In the genomic region with DNA sequence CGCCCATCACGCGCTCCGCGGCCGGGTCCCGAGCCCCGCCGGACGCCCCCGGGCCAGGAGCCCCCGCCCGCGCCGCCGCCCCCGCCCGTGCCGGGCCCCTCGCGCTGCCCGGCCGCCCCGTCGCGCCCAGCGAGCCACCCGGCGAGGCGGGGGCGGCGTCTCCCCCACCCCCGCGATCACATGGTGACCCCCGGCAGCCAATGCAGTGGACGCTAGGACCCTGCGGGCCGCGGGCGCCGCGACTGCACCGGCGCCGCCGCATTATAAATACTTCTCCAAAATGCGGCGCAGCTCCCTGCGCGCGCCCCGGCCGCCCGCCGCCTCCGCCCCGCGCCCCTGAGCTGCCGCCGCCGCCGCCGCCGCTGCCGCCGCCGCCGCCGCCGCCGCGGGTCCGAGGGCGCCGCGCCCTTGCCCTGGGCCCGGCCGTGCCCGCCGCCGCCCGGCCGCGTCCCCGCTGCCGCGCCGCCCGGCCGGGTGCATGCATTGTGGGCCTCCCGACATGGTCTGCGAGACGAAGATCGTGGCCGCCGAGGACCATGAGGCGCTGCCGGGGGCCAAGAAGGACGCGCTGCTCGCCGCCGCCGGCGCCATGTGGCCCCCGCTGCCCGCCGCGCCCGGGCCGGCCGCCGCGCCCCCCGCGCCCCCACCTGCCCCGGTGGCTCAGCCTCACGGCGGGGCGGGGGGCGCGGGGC, we compare ENCODE assay signal across 8 cellular contexts. TPM values are rescaled to one million over a fixed set of nuclear protein-coding genes. Genes with fewer than 3 reads are reported as not detected.
A peak's percentile ranks its signal among the peaks of the same experiment; 100 is the strongest.
DNase-seq lines count a peak whose midpoint lies in the region; ATAC-seq and TF ChIP-seq lines count a peak whose summit lies in the region.

Gene NAT8L, plus strand, starts transcription at position 294 of the 692 bp plus-strand sequence. Its CDS starts 185 bp downstream, at position 479.

- H2BK120ac ChIP-seq in IMR-90 (ENCODE audit: low read depth, low read length) = no peak within 1 kb of the TSS

- H3K9me2 ChIP-seq in SU-DHL-6 (replicated peaks; ENCODE audit: insufficient read depth, low read length) = no peaks in the 10 kb centered on the region

- POLR2A ChIA-PET in IMR-90 (lab: Charles Lee; ENCODE audit: unreplicated experiment) = no interaction called here

- TF ChIP-seq POLR2A in IMR-90 (IDR thresholded peaks at IDR 0.05; ENCODE audit: low read depth, low read length) = no peak
- TF ChIP-seq POLR2A in GM18505 (IDR thresholded peaks at IDR 0.05; ENCODE audit: borderline replicate concordance, extremely low read depth, insufficient read depth, insufficient read length) = no peak

- in situ Hi-C loops in IMR-90 (cut with MboI; ENCODE audit: low sequenced_read_pairs) = no loop called here

- BruUV-seq in IMR-90 (replicated peaks; lab: Mats Ljungman, UMichigan) = no TSS peak

- TF ChIP-seq RAD21 in IMR-90 (IDR thresholded peaks at IDR 0.05; ENCODE audit: low read length) = no peak

- no peak within 1 kb of the TSS for H3K18ac ChIP-seq in IMR-90 (ENCODE audit: low read depth, low read length)

- H2AK9ac ChIP-seq in IMR-90 (replicated peaks; ENCODE audit: low read depth, low read length, poor library complexity) = no peak within 1 kb of the TSS

- H3K27me3 ChIP-seq in IMR-90 (ENCODE audit: control insufficient read depth, insufficient read depth, low read length) (peaks cover 51% of the 10 kb centered on the region), SU-DHL-6 (ENCODE audit: low read length) (no peaks in the 10 kb centered on the region), fibroblast of lung (ENCODE audit: control insufficient read depth, insufficient read depth, low read length) (peaks cover 22% of the 10 kb centered on the region), neural progenitor cell (peaks cover 78% of the 10 kb centered on the region)

- TF ChIP-seq CTCF in CD14-positive monocyte (IDR thresholded peaks at IDR 0.05) (no peak), IMR-90 (conservative IDR thresholded peaks at IDR 0.05; ENCODE audit: low read depth, low read length) (no peak), SU-DHL-6 (IDR thresholded peaks at IDR 0.05; ENCODE audit: insufficient read depth, low read length, poor library complexity, severe bottlenecking) (no peak), fibroblast of lung (conservative IDR thresholded peaks at IDR 0.05 in 1 of 2, IDR thresholded peaks at IDR 0.05 in 1 of 2; ENCODE audit: low read depth in 1 of 2, low read length in 2 of 2) (no peak), neural progenitor cell (IDR thresholded peaks at IDR 0.05) (no peak)

- H3F3A ChIP-seq in SU-DHL-6 (ENCODE audit: insufficient read depth) (no peaks in the 10 kb centered on the region), neural progenitor cell (ENCODE audit: low read depth) (peaks cover 16% of the 10 kb centered on the region)

- no peaks in the 10 kb centered on the region for H3K9me1 ChIP-seq in IMR-90 (ENCODE audit: insufficient read depth, low read length)

- CTCF ChIA-PET in IMR-90 (lab: Yijun Ruan, JAX) = interaction anchor here (0.7 kb wide), 1 partner anchor 155 kb away, joined by 4 read pairs; no protein-coding TSS in a partner anchor

- no peak within 1 kb of the TSS for H4K8ac ChIP-seq in IMR-90 (ENCODE audit: low read depth in 2 of 2, low read length in 2 of 2)

- DNase-seq in CD14-positive monocyte (ENCODE audit: low spot score) (peak; percentile 30), IMR-90 (no peak), fibroblast of lung (ENCODE audit: low read depth in 2 of 2) (no peak), neural progenitor cell (ENCODE audit: low spot score) (peak; percentile 86), SHP77 treated with DMSO at 0.1 percent for 48 hours (lab: John Stamatoyannopoulos, UW) (no peak)

- no peak within 1 kb of the TSS for H3K27ac Mint-ChIP-seq in CD14-positive monocyte
- H3K27ac Mint-ChIP-seq in neural progenitor cell = no peak within 1 kb of the TSS

- H3K23ac ChIP-seq in IMR-90 (ENCODE audit: low read depth, low read length) = no peak within 1 kb of the TSS

- H3K9ac ChIP-seq in IMR-90 (ENCODE audit: low read depth, low read length) = no peak within 1 kb of the TSS
- H3K9ac ChIP-seq in SU-DHL-6 (ENCODE audit: low read length) = peak within 1 kb of the TSS; percentile 37; the same call in 1 of the 2 replicates
- no peak within 1 kb of the TSS for H3K9ac ChIP-seq in fibroblast of lung (ENCODE audit: insufficient read depth, low read length)
- H3K9ac ChIP-seq in neural progenitor cell = no peak within 1 kb of the TSS

- H3K4me3 ChIP-seq in IMR-90 (ENCODE audit: insufficient read depth, low read depth, low read length) (peak within 1 kb of the TSS; percentile 47), SU-DHL-6 (ENCODE audit: insufficient read depth, low read length, poor library complexity, severe bottlenecking) (peak within 1 kb of the TSS; percentile 49), fibroblast of lung (replicated peaks in 1 of 4; ENCODE audit: control extremely low read depth in 1 of 4, insufficient read depth in 1 of 4, low read depth in 3 of 4, low read length in 4 of 4) (peak within 1 kb of the TSS in 1 of 4 experiments; percentile 17), neural progenitor cell (peak within 1 kb of the TSS; percentile 69)

- H3K9me3 Mint-ChIP-seq in CD14-positive monocyte = peaks cover 0 to 9% (median 2%) of the 10 kb centered on the region in 7 donors
- H3K9me3 Mint-ChIP-seq in neural progenitor cell = no peaks in the 10 kb centered on the region

- H2AK5ac ChIP-seq in IMR-90 (ENCODE audit: low read depth, low read length) = no peak within 1 kb of the TSS

- no peaks in the 10 kb centered on the region for H4K20me1 ChIP-seq in IMR-90 (ENCODE audit: insufficient read depth, low read length)
- no peaks in the 10 kb centered on the region for H4K20me1 ChIP-seq in SU-DHL-6 (ENCODE audit: low read depth, low read length)
- H4K20me1 ChIP-seq in fibroblast of lung (ENCODE audit: control insufficient read depth, extremely low read depth, insufficient read depth, low read length) = no peaks in the 10 kb centered on the region
- peaks cover 26% of the 10 kb centered on the region for H4K20me1 ChIP-seq in neural progenitor cell (ENCODE audit: low read depth)

- H3K36me3 ChIP-seq in IMR-90 (ENCODE audit: control insufficient read depth, insufficient read depth, low read length) (no peaks in the 10 kb centered on the region), SU-DHL-6 (ENCODE audit: low read length) (no peaks in the 10 kb centered on the region), fibroblast of lung (ENCODE audit: control insufficient read depth, insufficient read depth, low read length) (no peaks in the 10 kb centered on the region), neural progenitor cell (no peaks in the 10 kb centered on the region)

- no peaks in the 10 kb centered on the region for H3K36me3 Mint-ChIP-seq in CD14-positive monocyte
- H3K36me3 Mint-ChIP-seq in neural progenitor cell = no peaks in the 10 kb centered on the region

- H2AFZ ChIP-seq in IMR-90 (replicated peaks; ENCODE audit: low read length, poor library complexity) = peak within 1 kb of the TSS; percentile 72
- no peak within 1 kb of the TSS for H2AFZ ChIP-seq in SU-DHL-6 (ENCODE audit: low read depth, low read length, severe bottlenecking)
- H2AFZ ChIP-seq in fibroblast of lung (ENCODE audit: low read length) = no peak within 1 kb of the TSS
- peak within 1 kb of the TSS; percentile 85 for H2AFZ ChIP-seq in neural progenitor cell (replicated peaks)

- H3K9me3 ChIP-seq in IMR-90 (ENCODE audit: control insufficient read depth, insufficient read depth, low read length) (no peaks in the 10 kb centered on the region; the same call in 1 of the 2 replicates), SU-DHL-6 (ENCODE audit: insufficient read depth, low read length) (no peaks in the 10 kb centered on the region), fibroblast of lung (ENCODE audit: control insufficient read depth, insufficient read depth, low read depth, low read length) (no peaks in the 10 kb centered on the region), neural progenitor cell (ENCODE audit: low read depth) (no peaks in the 10 kb centered on the region)

- peak within 1 kb of the TSS; percentile 54 to 62 for H3K4me3 Mint-ChIP-seq in CD14-positive monocyte
- H3K4me3 Mint-ChIP-seq in neural progenitor cell = peak within 1 kb of the TSS; percentile 90

- no peaks in the 10 kb centered on the region for H3K79me1 ChIP-seq in IMR-90 (ENCODE audit: low read depth in 1 of 2, low read length in 2 of 2)

- no peak within 1 kb of the TSS for H4K5ac ChIP-seq in IMR-90 (ENCODE audit: low read depth, low read length)

- no peak within 1 kb of the TSS for H4K91ac ChIP-seq in IMR-90 (ENCODE audit: insufficient read depth, low read depth, low read length)

- H3K27me3 Mint-ChIP-seq in CD14-positive monocyte (ENCODE audit: low read depth in 3 of 3) (peaks cover 39 to 72% (median 50%) of the 10 kb centered on the region in 3 donors), neural progenitor cell (ENCODE audit: insufficient read depth, low read depth) (peaks cover 20% of the 10 kb centered on the region)

- 1% methylated on average over 22 of the region's 122 CpGs; no CpG with 5 or more reads in 1 of the 2 experiments for WGBS in IMR-90 (ENCODE audit: extremely low coverage in 2 of 2, insufficient read length in 1 of 2), 2 experiments

- H3K4me1 ChIP-seq in IMR-90 (ENCODE audit: control insufficient read depth, insufficient read depth, low read length) (peaks cover 1% of the 10 kb centered on the region; the same call in 1 of the 2 replicates), fibroblast of lung (ENCODE audit: control insufficient read depth, extremely low read depth, insufficient read depth, low read length) (no peaks in the 10 kb centered on the region), neural progenitor cell (peaks cover 13% of the 10 kb centered on the region)

- no peak within 1 kb of the TSS for H3K27ac ChIP-seq in IMR-90 (ENCODE audit: insufficient read depth, low read length)
- H3K27ac ChIP-seq in SU-DHL-6 (ENCODE audit: low read depth, low read length) = no peak within 1 kb of the TSS
- no peak within 1 kb of the TSS for H3K27ac ChIP-seq in fibroblast of lung (ENCODE audit: insufficient read depth, low read length)
- H3K27ac ChIP-seq in neural progenitor cell = no peak within 1 kb of the TSS

- H3K14ac ChIP-seq in IMR-90 (replicated peaks; ENCODE audit: low read depth, low read length) = no peak within 1 kb of the TSS

- intact Hi-C loops in CD14-positive monocyte (cut with micrococcal nuclease) (no loop called here), IMR-90 (cut with micrococcal nuclease) (no loop called here)

- H3K79me2 ChIP-seq in SU-DHL-6 (ENCODE audit: insufficient read depth, low read length) (no peaks in the 10 kb centered on the region), fibroblast of lung (ENCODE audit: control insufficient read depth, insufficient read depth, low read length) (no peaks in the 10 kb centered on the region), neural progenitor cell (ENCODE audit: low read depth) (no peaks in the 10 kb centered on the region)

- dilution Hi-C loops in IMR-90 (cut with HindIII; ENCODE audit: low sequenced_read_pairs, unreplicated experiment) = no loop called here

- H2BK15ac ChIP-seq in IMR-90 (ENCODE audit: low read depth, low read length) = no peak within 1 kb of the TSS

- H3K4ac ChIP-seq in IMR-90 (ENCODE audit: low read depth, low read length) = no peak within 1 kb of the TSS

- H3K4me1 Mint-ChIP-seq in CD14-positive monocyte = peaks cover 2% of the 10 kb centered on the region
- H3K4me1 Mint-ChIP-seq in neural progenitor cell = peaks cover 9% of the 10 kb centered on the region

- no peak within 1 kb of the TSS for H2BK20ac ChIP-seq in IMR-90 (ENCODE audit: low read depth, low read length)

- ATAC-seq in IMR-90 (ENCODE audit: low read depth) (peak; percentile 73), HG03439 (IDR thresholded peaks at IDR 0.05; ENCODE audit: unreplicated experiment) (no peak), GM18505 (IDR thresholded peaks at IDR 0.05; ENCODE audit: unreplicated experiment) (no peak)

- no peak within 1 kb of the TSS for H3K56ac ChIP-seq in IMR-90 (ENCODE audit: extremely low read depth, insufficient read depth, low read length)

- H3K4me2 ChIP-seq in IMR-90 (ENCODE audit: low read depth, low read length) = peak within 1 kb of the TSS; percentile 64
- H3K4me2 ChIP-seq in SU-DHL-6 (ENCODE audit: low read depth, low read length, poor library complexity, severe bottlenecking) = peak within 1 kb of the TSS; percentile 44
- H3K4me2 ChIP-seq in fibroblast of lung (ENCODE audit: extremely low read depth, insufficient read depth, low read length) = peak within 1 kb of the TSS; percentile 25
- H3K4me2 ChIP-seq in neural progenitor cell = peak within 1 kb of the TSS; percentile 84

- no peak within 1 kb of the TSS for H2BK5ac ChIP-seq in IMR-90 (ENCODE audit: low read depth, low read length, poor library complexity, severe bottlenecking)

RNA-seq across cellular contexts. Expression of gene NAT8L, which starts in this region (rescaled TPM):
- polyA plus RNA-seq in CD14-positive monocyte = not detected
- not detected in 2 replicates for total RNA-seq in IMR-90 (2012; rRNA removed)
- 0.04 and 0.05 TPM in 2 replicates for polyA plus RNA-seq in IMR-90 (2012; rRNA removed)
- 0.05 TPM in 2 replicates for polyA plus RNA-seq in IMR-90 (2012; cell fraction: cytosol; rRNA removed)
- 0.08 and 0.14 TPM in 2 replicates for polyA plus RNA-seq in IMR-90 (2012; cell fraction: nucleus; rRNA removed; ENCODE audit: low replicate concordance)
- total RNA-seq in fibroblast of lung = 0.17 and 0.26 TPM in 2 replicates
- 0.01 and 0.06 TPM in 2 replicates for polyA plus RNA-seq in fibroblast of lung
- 0.02 and 0.22 TPM in 2 replicates for polyA plus RNA-seq in fibroblast of lung (2012)
- polyA minus RNA-seq in fibroblast of lung (ENCODE audit: low replicate concordance) = 0.04 TPM in 1 of 2 replicates, not detected in the other
- 0.62 and 3.4 TPM in 2 replicates for total RNA-seq in neural progenitor cell (ENCODE audit: low replicate concordance)

Comparison
In these comparisons a context has a peak if more than half of its experiments do, and no peak if none do; other contexts are left out.
1. Peak in DNase-seq in CD14-positive monocyte; RNA of the gene not detected or under 1 TPM.
2. Peak in ATAC-seq, H3K4me3 ChIP-seq and H3K4me2 ChIP-seq in IMR-90; RNA of the gene not detected or under 1 TPM.
3. H2AFZ ChIP-seq: peak in IMR-90 (single experiment) and neural progenitor cell (single experiment); none in SU-DHL-6 (single experiment) and fibroblast of lung (single experiment).
4. H3K4me2 ChIP-seq: peak in every context shown above with its lines; median percentile 84 in neural progenitor cell; 64 in IMR-90; 44 in SU-DHL-6; 25 in fibroblast of lung.